24 cellular contexts compared by ENCODE assay signal in genomic region chr11:16321148-16321547, GRCh38.
"Had no signal": no experiment of that assay in that cellular context is flagged by ENCODE, and none has a peak within 500 bp of the region (broad histone marks: within the 10 kb centered on the region; RNA-seq: fewer than 3 reads in every experiment).

No MANE protein-coding gene starts in this region.

- H3K36me3 ChIP-seq: left ventricle myocardium inferior, neutrophil, uterus had no signal

- FAIRE-seq: colon, endometrium had no signal

- ATAC-seq: activated CD8-positive, alpha-beta T cell treated with anti-CD3 and anti-CD28 coated beads for 36 hours; activated T-cell treated with anti-CD3 and anti-CD28 coated beads, Interleukin-2, amount 50 U/mL, for 4 hours; activated T-helper 17 cell treated with anti-CD3 and anti-CD28 coated beads, Interleukin-2, amount 50 U/mL, for 72 hours; mucosa of descending colon; sciatic nerve; stimulated activated effector memory CD8-positive, alpha-beta T cell treated with anti-CD3 and anti-CD28 coated beads, Interleukin-12 subunit alpha, Interleukin-12 subunit beta, amount 100 ng/mL, for 72 hours had no signal

- DNase-seq: activated CD4-positive, alpha-beta T cell treated with anti-CD3 and anti-CD28 coated beads, Interleukin-2, amount 50 U/mL, for 1 hour; activated CD4-positive, CD25-positive, alpha-beta regulatory T cell treated with anti-CD3 and anti-CD28 coated beads, Interleukin-2, amount 50 U/mL, for 72 hours; activated CD8-positive, alpha-beta T cell treated with anti-CD3 and anti-CD28 coated beads for 36 hours; activated naive CD4-positive, alpha-beta T cell; activated T-cell treated with anti-CD3 and anti-CD28 coated beads, Interleukin-2, amount 50 U/mL, for 4 hours; aorta; dermis blood vessel endothelial cell; effector CD4-positive, alpha-beta T cell; erythroblast; head of caudate nucleus; hippocampal formation; left ventricle myocardium inferior; mucosa of descending colon; stimulated activated CD4-positive, alpha-beta T cell treated with anti-CD3 and anti-CD28 coated beads, Interleukin-4, amount 100 ng/mL, for 24 hours; T-helper 2 cell; uterus had no signal

- H3K27ac ChIP-seq: left ventricle myocardium inferior, neutrophil, skin epidermis, uterus had no signal

- H3K27me3 ChIP-seq: neutrophil, uterus had no signal

- H3K9me3 ChIP-seq: left ventricle myocardium inferior, mucosa of descending colon, neutrophil, uterus had no signal

- H3K4me3 ChIP-seq: left ventricle myocardium inferior, lung, mucosa of descending colon, skin epidermis, uterus had no signal

- H3K4me1 ChIP-seq: left ventricle myocardium inferior, uterus had no signal
